14 cellular contexts compared by ENCODE assay signal in genomic region chr7:127417346-127417745, GRCh38. TPM values are rescaled to one million over a fixed set of nuclear protein-coding genes. Genes with fewer than 3 reads are reported as not detected.
DNase-seq lines count a peak whose midpoint lies in the region; ATAC-seq lines count a peak whose summit lies in the region.
"Had no signal": no experiment of that assay in that cellular context is flagged by ENCODE, and none has a peak within 500 bp of the region (broad histone marks: within the 10 kb centered on the region; RNA-seq: fewer than 3 reads in every experiment).

No MANE protein-coding gene starts in this region.

- CTCF ChIA-PET in naive thymus-derived CD4-positive, alpha-beta T cell (lab: Charles Lee): interaction anchor here (0.6 to 0.7 kb wide), 2 partner anchors 69 to 167 kb away, joined by 3 to 4 read pairs; no protein-coding TSS in a partner anchor

- H3K9me3 ChIP-seq in naive thymus-derived CD4-positive, alpha-beta T cell (ENCODE audit: control insufficient read depth in 2 of 3, low read length in 3 of 3): no peaks in the 10 kb centered on the region
- H3K9me3 ChIP-seq: SK-N-SH had no signal

- DNase-seq in T-helper 2 cell treated with Interferon-gamma antibody and Interleukin-4, amounts not matched to agents 5 μg/mL and 100 μg/mL, for 36 hours (ENCODE audit: low spot score): no peak
- DNase-seq in T-helper 2 cell (no peak), RPMI8226 (no peak), NCI-H1417 treated with DMSO at 0.1 percent for 48 hours (lab: John Stamatoyannopoulos, UW) (no peak), NCI-H2196 (lab: John Stamatoyannopoulos, UW; ENCODE audit: unreplicated experiment) (no peak)
- peak in 1 of 9 donors; percentile 11 for DNase-seq in naive thymus-derived CD4-positive, alpha-beta T cell
- DNase-seq: activated T-cell treated with anti-CD3 and anti-CD28 coated beads, Interleukin-2, amount 50 U/mL, for 48 hours; dermis blood vessel endothelial cell; NCI-H2171 treated with DMSO at 0.1 percent for 48 hours; SK-N-SH had no signal

- intact Hi-C loops in naive thymus-derived CD4-positive, alpha-beta T cell (cut with micrococcal nuclease): loop anchor here in 1 of 2 donors (10.0 kb wide), 1 partner anchor 437 kb away; no protein-coding TSS in a partner anchor

- no peaks in the 10 kb centered on the region for H3K27me3 ChIP-seq in naive thymus-derived CD4-positive, alpha-beta T cell (ENCODE audit: control insufficient read depth in 2 of 2, insufficient read depth in 2 of 2, low read length in 2 of 2)

- no peaks in the 10 kb centered on the region for H3K36me3 Mint-ChIP-seq in T-helper 2 cell treated with Interferon-gamma antibody and Interleukin-4, amounts not matched to agents 5 μg/mL and 100 μg/mL, for 36 hours (ENCODE audit: low read depth)
- peaks cover 0 to 16% (median 3%) of the 10 kb centered on the region in 5 donors for H3K36me3 Mint-ChIP-seq in naive thymus-derived CD4-positive, alpha-beta T cell

- H3K4me1 Mint-ChIP-seq in T-helper 2 cell treated with Interferon-gamma antibody and Interleukin-4, amounts not matched to agents 5 μg/mL and 100 μg/mL, for 36 hours (ENCODE audit: low read depth): peaks cover 39% of the 10 kb centered on the region
- peaks cover 37 to 57% (median 52%) of the 10 kb centered on the region in 7 donors for H3K4me1 Mint-ChIP-seq in naive thymus-derived CD4-positive, alpha-beta T cell
- H3K4me1 Mint-ChIP-seq: neural crest cell had no signal

- H3K27ac ChIP-seq in naive thymus-derived CD4-positive, alpha-beta T cell (ENCODE audit: low read depth, low read length): no peak overlapping the region
- H3K27ac ChIP-seq: 22Rv1 had no signal

- peaks cover 20 to 45% of the 10 kb centered on the region in 2 donors for H3K4me1 ChIP-seq in naive thymus-derived CD4-positive, alpha-beta T cell (ENCODE audit: control insufficient read depth in 2 of 2, insufficient read depth in 2 of 2, low read length in 2 of 2)

- peak; percentile 78 for ATAC-seq in GM21447 (IDR thresholded peaks at IDR 0.05; ENCODE audit: unreplicated experiment)
- peak; percentile 68 for ATAC-seq in HG03108 (IDR thresholded peaks at IDR 0.05; ENCODE audit: unreplicated experiment)
- ATAC-seq in naive thymus-derived CD4-positive, alpha-beta T cell: no peak

- POLR2A ChIA-PET in naive thymus-derived CD4-positive, alpha-beta T cell (lab: Charles Lee): interaction anchor here (0.6 to 2.2 kb wide), 3 partner anchors 24 to 36 kb away, joined by 3 to 12 read pairs (median 4); partner anchors contain the start of gene ZNF800

- H3K4me3 ChIP-seq in naive thymus-derived CD4-positive, alpha-beta T cell (ENCODE audit: low read length): no peak overlapping the region

- peak overlapping the region; percentile 57 for H3K4me3 Mint-ChIP-seq in T-helper 2 cell treated with Interferon-gamma antibody and Interleukin-4, amounts not matched to agents 5 μg/mL and 100 μg/mL, for 36 hours
- peak overlapping the region; percentile 19 to 65 (median 57) for H3K4me3 Mint-ChIP-seq in naive thymus-derived CD4-positive, alpha-beta T cell
- H3K4me3 Mint-ChIP-seq: neural crest cell had no signal

- no peak overlapping the region for H3K27ac Mint-ChIP-seq in T-helper 2 cell treated with Interferon-gamma antibody and Interleukin-4, amounts not matched to agents 5 μg/mL and 100 μg/mL, for 36 hours
- peak overlapping the region; percentile 11 to 84 (median 71) for H3K27ac Mint-ChIP-seq in naive thymus-derived CD4-positive, alpha-beta T cell

- H3K27me3 Mint-ChIP-seq in T-helper 2 cell treated with Interferon-gamma antibody and Interleukin-4, amounts not matched to agents 5 μg/mL and 100 μg/mL, for 36 hours (ENCODE audit: low read depth): peaks cover 12% of the 10 kb centered on the region
- H3K27me3 Mint-ChIP-seq in naive thymus-derived CD4-positive, alpha-beta T cell: peaks cover 0 to 10% (median 0%) of the 10 kb centered on the region in 5 donors

- H3K9me3 Mint-ChIP-seq in T-helper 2 cell treated with Interferon-gamma antibody and Interleukin-4, amounts not matched to agents 5 μg/mL and 100 μg/mL, for 36 hours: peaks cover 4% of the 10 kb centered on the region
- H3K9me3 Mint-ChIP-seq in naive thymus-derived CD4-positive, alpha-beta T cell: peaks cover 0 to 14% (median 4%) of the 10 kb centered on the region in 11 donors

- H3K36me3 ChIP-seq in naive thymus-derived CD4-positive, alpha-beta T cell (ENCODE audit: control insufficient read depth in 2 of 3, insufficient read depth in 3 of 3, low read length in 3 of 3): no peaks in the 10 kb centered on the region

RNA-seq across cellular contexts. Expression of gene ZNF800, which starts 24.8 kb away (rescaled TPM):
- 10 to 100 TPM; 43.3 to 71.9 (median 61.4) TPM for total RNA-seq in naive thymus-derived CD4-positive, alpha-beta T cell
- 10 to 100 TPM; 47.4 to 63.4 TPM for polyA plus RNA-seq in naive thymus-derived CD4-positive, alpha-beta T cell
